In genomic region chr3:119279101-119279554, GRCh38 we compare ENCODE assay signal across 9 cellular contexts. TPM values are rescaled to one million over a fixed set of nuclear protein-coding genes. Genes with fewer than 3 reads are reported as not detected.
A peak's percentile ranks its signal among the peaks of the same experiment; 100 is the strongest.
DNase-seq lines count a peak whose midpoint lies in the region; ATAC-seq and TF ChIP-seq lines count a peak whose summit lies in the region.
"Had no signal": no experiment of that assay in that cellular context is flagged by ENCODE, and none has a peak within 500 bp of the region (broad histone marks: within the 10 kb centered on the region; RNA-seq: fewer than 3 reads in every experiment).

No MANE protein-coding gene starts in this region.

- peaks cover 10% of the 10 kb centered on the region in 2 donors for H3K9me3 ChIP-seq in duodenal mucosa (ENCODE audit: control insufficient read depth in 1 of 2, low read length in 2 of 2)
- no peaks in the 10 kb centered on the region for H3K9me3 ChIP-seq in lower lobe of right lung

- H3K9ac ChIP-seq in duodenal mucosa (ENCODE audit: low read depth in 1 of 2, low read length in 2 of 2): no peak overlapping the region

- H3K4me3 ChIP-seq in duodenal mucosa (ENCODE audit: low read depth in 1 of 2, low read length in 2 of 2): no peak overlapping the region
- H3K4me3 ChIP-seq in lower lobe of right lung: no peak overlapping the region

- TF ChIP-seq CTCF in lower lobe of right lung (IDR thresholded peaks at IDR 0.05): no peak

- intact Hi-C loops in lower lobe of right lung (cut with DNase I): no loop called here

- H3K4me1 ChIP-seq in duodenal mucosa (ENCODE audit: control insufficient read depth in 1 of 2, insufficient read depth in 2 of 2, low read length in 2 of 2): no peaks in the 10 kb centered on the region
- H3K4me1 ChIP-seq in lower lobe of right lung: peaks cover 19% of the 10 kb centered on the region

- peak; percentile 92 for DNase-seq in NCI-H2227 (lab: John Stamatoyannopoulos, UW; ENCODE audit: unreplicated experiment)
- DNase-seq in lower lobe of right lung: peak; percentile 68
- peak in 27 of 49 donors; percentile 6 to 63 (median 33) for DNase-seq in substantia nigra (lab: John Stamatoyannopoulos, UW)
- no peak for DNase-seq in pons (ENCODE audit: low spot score)
- no peak for DNase-seq in stimulated activated CD4-positive, alpha-beta T cell treated with anti-CD3 and anti-CD28 coated beads, Interleukin-1b, Interleukin-23, amount 100 ng/mL, for 48 hours
- no peak for DNase-seq in central memory CD4-positive, alpha-beta T cell
- DNase-seq: activated T-cell treated with anti-CD3 and anti-CD28 coated beads, Interleukin-2, amount 50 U/mL, for 24 hours had no signal

- ATAC-seq in lower lobe of right lung (peak; percentile 71 to 73), GM21360 (IDR thresholded peaks at IDR 0.05; ENCODE audit: unreplicated experiment) (no peak)

- H3K27ac ChIP-seq in duodenal mucosa (ENCODE audit: low read depth, low read length): peak overlapping the region; percentile 30
- peak overlapping the region; percentile 71 for H3K27ac ChIP-seq in lower lobe of right lung
- H3K27ac ChIP-seq in substantia nigra (ENCODE audit: low read depth, low read length, poor library complexity, severe bottlenecking): no peak overlapping the region

- H3K36me3 ChIP-seq in duodenal mucosa (ENCODE audit: control insufficient read depth in 1 of 2, insufficient read depth in 2 of 2, low read length in 2 of 2) (no peaks in the 10 kb centered on the region), lower lobe of right lung (no peaks in the 10 kb centered on the region)

- H3K27me3 ChIP-seq in duodenal mucosa (ENCODE audit: control insufficient read depth in 1 of 2, insufficient read depth in 2 of 2, low read length in 2 of 2) (no peaks in the 10 kb centered on the region), lower lobe of right lung (ENCODE audit: low read depth) (no peaks in the 10 kb centered on the region)

RNA-seq across cellular contexts. Expression of gene ARHGAP31, which starts 15.1 kb away (rescaled TPM):
- total RNA-seq in lower lobe of right lung: 100 TPM

RNA-seq across cellular contexts. Expression of gene B4GALT4, which starts 38.5 kb away (rescaled TPM):
- total RNA-seq in lower lobe of right lung: 13.5 TPM

Comparison
In these comparisons a context has a peak if more than half of its experiments do, and no peak if none do; other contexts are left out.
1. DNase-seq: peak in NCI-H2227 (single experiment), lower lobe of right lung (single experiment) and substantia nigra (27 of 49); none in pons (single experiment), stimulated activated CD4-positive, alpha-beta T cell treated with anti-CD3 and anti-CD28 coated beads, Interleukin-1b, Interleukin-23, amount 100 ng/mL, for 48 hours (single experiment) and central memory CD4-positive, alpha-beta T cell (single experiment).